In genomic region chr1:46158312-46159281, GRCh38 we compare ENCODE assay signal across 1 cellular context.
TF ChIP-seq lines count a peak whose summit lies in the region.

No MANE protein-coding gene starts in this region.

TF ChIP-seq in K562, 482 proteins besides CTCF, POLR2A, EP300 and RAD21 (continued from another document and continues in another):
- TF ChIP-seq ARID3A (IDR thresholded peaks at IDR 0.05; ENCODE audit: borderline replicate concordance, low read depth, low read length) = peak; percentile 98
- TF ChIP-seq NRF1 (conservative IDR thresholded peaks at IDR 0.05 in 1 of 2, IDR thresholded peaks at IDR 0.05 in 1 of 2) = peak; percentile 78 to 80
- no peak for TF ChIP-seq ZNF785 (CRISPR knock-in tag; IDR thresholded peaks at IDR 0.05)
- no peak for TF ChIP-seq FOXK1 (CRISPR knock-in tag; IDR thresholded peaks at IDR 0.05; ENCODE audit: borderline replicate concordance)
- TF ChIP-seq HCFC1 (IDR thresholded peaks at IDR 0.05; ENCODE audit: low read depth, low read length) = peak; percentile 34
- peak; percentile 59 for TF ChIP-seq ZBTB9 (CRISPR knock-in tag; IDR thresholded peaks at IDR 0.05)
- TF ChIP-seq CHD2 (IDR thresholded peaks at IDR 0.05; ENCODE audit: low read depth, low read length) = no peak
- TF ChIP-seq OTX1 (CRISPR knock-in tag; IDR thresholded peaks at IDR 0.05) = no peak
- TF ChIP-seq ZC3H8 (IDR thresholded peaks at IDR 0.05) = no peak
- TF ChIP-seq SMAD1 (IDR thresholded peaks at IDR 0.05; ENCODE audit: low read depth, low read length, partially characterized antibody) = peak; percentile 58
- no peak; the same call in 1 of the 2 replicates for TF ChIP-seq ZNF263 (CRISPR knock-in tag; IDR thresholded peaks at IDR 0.05; ENCODE audit: borderline replicate concordance)
- TF ChIP-seq HNRNPLL (IDR thresholded peaks at IDR 0.05; ENCODE audit: low read depth, low read length, poor library complexity, severe bottlenecking) = peak; percentile 39
- no peak for TF ChIP-seq ZNF507 (tag; conservative IDR thresholded peaks at IDR 0.05)
- TF ChIP-seq KLF6 (CRISPR knock-in tag; IDR thresholded peaks at IDR 0.05; ENCODE audit: borderline replicate concordance) = no peak
- peak; percentile 86; the same call in 1 of the 2 replicates for TF ChIP-seq NFATC3 (IDR thresholded peaks at IDR 0.05)
- TF ChIP-seq PKNOX1 (IDR thresholded peaks at IDR 0.05) = peak; percentile 96
- no peak for TF ChIP-seq RHOXF2B (CRISPR knock-in tag; conservative IDR thresholded peaks at IDR 0.05)
- TF ChIP-seq ZNF12 (CRISPR knock-in tag; IDR thresholded peaks at IDR 0.05) = peak; percentile 31; the same call in 1 of the 2 replicates
- peak; percentile 99 for TF ChIP-seq KDM1A (IDR thresholded peaks at IDR 0.05)
- peak; percentile 99 for TF ChIP-seq PML (IDR thresholded peaks at IDR 0.05; ENCODE audit: low read length)
- peak; percentile 86 for TF ChIP-seq TRIM28 (IDR thresholded peaks at IDR 0.05)
- TF ChIP-seq ZNF780A (CRISPR knock-in tag; IDR thresholded peaks at IDR 0.05) = no peak
- peak; percentile 27 for TF ChIP-seq RBM25 (IDR thresholded peaks at IDR 0.05; ENCODE audit: low read depth, low read length, severe bottlenecking)
- peak; percentile 99 for TF ChIP-seq NCOR1 (IDR thresholded peaks at IDR 0.05)
- TF ChIP-seq ASH1L (IDR thresholded peaks at IDR 0.05; ENCODE audit: borderline replicate concordance, low read depth, partially characterized antibody) = no peak
- TF ChIP-seq HLTF (IDR thresholded peaks at IDR 0.05) = peak; percentile 92
- no peak for TF ChIP-seq KDM4B (IDR thresholded peaks at IDR 0.05; ENCODE audit: borderline replicate concordance in 2 of 2, low read depth in 1 of 2)
- peak in 1 of 2 experiments; percentile 96; a peak in 2 of 4 replicates for TF ChIP-seq ZMIZ1 (IDR thresholded peaks at IDR 0.05; ENCODE audit: low read depth in 2 of 2, low read length in 2 of 2)
- TF ChIP-seq PREB (CRISPR knock-in tag; IDR thresholded peaks at IDR 0.05) = no peak
- TF ChIP-seq MGA (IDR thresholded peaks at IDR 0.05) = peak; percentile 57
- peak; percentile 50 for TF ChIP-seq FOS (IDR thresholded peaks at IDR 0.05; ENCODE audit: extremely low read depth, insufficient read length)
- peak; percentile 99 for TF ChIP-seq MTA2 (IDR thresholded peaks at IDR 0.05; ENCODE audit: low read depth)
- no peak for TF ChIP-seq CBX8 (IDR thresholded peaks at IDR 0.05; ENCODE audit: borderline replicate concordance, extremely low read depth, low read depth, low read length, poor library complexity, severe bottlenecking)
- TF ChIP-seq PHF21A (IDR thresholded peaks at IDR 0.05; ENCODE audit: borderline replicate concordance, low read depth) = peak; percentile 97
- TF ChIP-seq ZNF274 (IDR thresholded peaks at IDR 0.05; ENCODE audit: borderline replicate concordance, low read depth, low read length) = no peak
- no peak for TF ChIP-seq RNF219 (CRISPR knock-in tag; IDR thresholded peaks at IDR 0.05)
- peak; percentile 72 for TF ChIP-seq MAFK (IDR thresholded peaks at IDR 0.05; ENCODE audit: low read length)
- no peak for TF ChIP-seq ATF1 (CRISPR knock-in tag; IDR thresholded peaks at IDR 0.05)
- TF ChIP-seq ATF1 (tag; IDR thresholded peaks at IDR 0.05) = peak; percentile 78
- no peak for TF ChIP-seq CBX2 (IDR thresholded peaks at IDR 0.05; ENCODE audit: insufficient read depth, low read length, poor library complexity, severe bottlenecking)
- TF ChIP-seq RNF2 (IDR thresholded peaks at IDR 0.05) = peak; percentile 78
- peak; percentile 98 for TF ChIP-seq GATAD2B (IDR thresholded peaks at IDR 0.05; ENCODE audit: borderline replicate concordance)
